27 cellular contexts compared by ENCODE assay signal in genomic region chrX:38857736-38858432, GRCh38.
"Had no signal": no experiment of that assay in that cellular context is flagged by ENCODE, and none has a peak within 500 bp of the region (broad histone marks: within the 10 kb centered on the region; RNA-seq: fewer than 3 reads in every experiment).

No MANE protein-coding gene starts in this region.

- H3K27ac Mint-ChIP-seq: activated CD4-positive, alpha-beta T cell treated with anti-CD3 and anti-CD28 coated beads, Interleukin-2, amount 10 ng/mL, durations not matched to agents 7 days and 5 days; activated CD8-positive, alpha-beta T cell treated with anti-CD3 and anti-CD28 coated beads for 36 hours; activated naive CD4-positive, alpha-beta T cell treated with anti-CD3 and anti-CD28 coated beads, Interleukin-2, amount 50 U/mL, for 24 hours; activated naive CD8-positive, alpha-beta T cell treated with anti-CD3 and anti-CD28 coated beads, Interleukin-2, amount 50 U/mL, for 24 hours; activated T-helper 2 cell treated with anti-CD3 and anti-CD28 coated beads, Interferon-gamma antibody, Interleukin-2, Interleukin-4, amounts not matched to agents 10 μg/mL and 5 μg/mL and 100 μg/mL, durations not matched to agents 14 hours and 24 hours and 36 hours; natural killer cell treated with Interleukin-12 subunit alpha and Interleukin-12 subunit beta and Interleukin-15 and Interleukin-18, amount 100 ng/mL, for 72 hours; progenitor cell of endocrine pancreas; stimulated activated effector memory CD8-positive, alpha-beta T cell treated with anti-CD3 and anti-CD28 coated beads, Interleukin-12 subunit alpha, Interleukin-12 subunit beta, amount 100 ng/mL, for 72 hours had no signal

- H3K27me3 Mint-ChIP-seq: activated CD4-positive, alpha-beta T cell treated with anti-CD3 and anti-CD28 coated beads, Interleukin-2, amount 10 ng/mL, durations not matched to agents 7 days and 5 days; activated CD8-positive, alpha-beta T cell treated with anti-CD3 and anti-CD28 coated beads for 36 hours; activated naive CD4-positive, alpha-beta T cell treated with anti-CD3 and anti-CD28 coated beads, Interleukin-2, amount 50 U/mL, for 24 hours; activated naive CD8-positive, alpha-beta T cell treated with anti-CD3 and anti-CD28 coated beads, Interleukin-2, amount 50 U/mL, for 24 hours; central memory CD8-positive, alpha-beta T cell; dendritic cell treated with granulocyte-macrophage colony-stimulating factor and Interleukin-4, amounts not matched to agents 40 ng/mL and 50 ng/mL, for 4 days; progenitor cell of endocrine pancreas; stimulated activated naive CD8-positive, alpha-beta T cell treated with anti-CD3 and anti-CD28 coated beads, Interleukin-15, amount 100 ng/mL, for 72 hours had no signal

- H3K4me1 ChIP-seq: breast epithelium, esophagus muscularis mucosa, foreskin keratinocyte, lower lobe of right lung, sigmoid colon, thyroid gland, upper lobe of left lung had no signal

- H3K36me3 Mint-ChIP-seq: activated naive CD4-positive, alpha-beta T cell treated with anti-CD3 and anti-CD28 coated beads, Interleukin-2, amount 50 U/mL, for 24 hours; natural killer cell treated with Interleukin-12 subunit alpha and Interleukin-12 subunit beta and Interleukin-15 and Interleukin-18, amount 100 ng/mL, for 72 hours; stimulated activated effector memory CD8-positive, alpha-beta T cell treated with anti-CD3 and anti-CD28 coated beads, Interleukin-12 subunit alpha, Interleukin-12 subunit beta, amount 100 ng/mL, for 72 hours had no signal

- H3K27me3 ChIP-seq: esophagus muscularis mucosa, foreskin keratinocyte, ovary, sigmoid colon, upper lobe of left lung had no signal

- H3K36me3 ChIP-seq: breast epithelium, esophagus muscularis mucosa, lower lobe of right lung, ovary, sigmoid colon, thyroid gland, upper lobe of left lung had no signal

- FAIRE-seq: small intestine had no signal

- ATAC-seq: activated CD8-positive, alpha-beta T cell treated with anti-CD3 and anti-CD28 coated beads for 36 hours; activated naive CD8-positive, alpha-beta T cell treated with anti-CD3 and anti-CD28 coated beads, Interleukin-2, amount 50 U/mL, for 24 hours; activated T-cell treated with anti-CD3 and anti-CD28 coated beads, Interleukin-2, amount 50 U/mL, for 4 hours; foreskin keratinocyte; lower lobe of right lung; mucosa of descending colon; natural killer cell treated with Interleukin-12 subunit alpha and Interleukin-12 subunit beta and Interleukin-15 and Interleukin-18, amount 100 ng/mL, for 72 hours; stimulated activated effector memory CD8-positive, alpha-beta T cell treated with anti-CD3 and anti-CD28 coated beads, Interleukin-12 subunit alpha, Interleukin-12 subunit beta, amount 100 ng/mL, for 72 hours; stimulated activated naive CD8-positive, alpha-beta T cell treated with anti-CD3 and anti-CD28 coated beads, Interleukin-15, amount 100 ng/mL, for 72 hours had no signal

- H3K4me1 Mint-ChIP-seq: central memory CD8-positive, alpha-beta T cell; stimulated activated effector memory CD8-positive, alpha-beta T cell treated with anti-CD3 and anti-CD28 coated beads, Interleukin-12 subunit alpha, Interleukin-12 subunit beta, amount 100 ng/mL, for 72 hours had no signal

- DNase-seq: activated CD4-positive, alpha-beta T cell treated with anti-CD3 and anti-CD28 coated beads for 1 hour; activated CD4-positive, alpha-beta T cell treated with anti-CD3 and anti-CD28 coated beads, Interleukin-2, amount 10 ng/mL, durations not matched to agents 7 days and 5 days; activated CD8-positive, alpha-beta T cell treated with anti-CD3 and anti-CD28 coated beads for 36 hours; activated naive CD8-positive, alpha-beta T cell treated with anti-CD3 and anti-CD28 coated beads, Interleukin-2, amount 50 U/mL, for 24 hours; activated T-cell treated with anti-CD3 and anti-CD28 coated beads, Interleukin-2, amount 50 U/mL, for 4 hours; amygdala; foreskin keratinocyte; lower lobe of right lung; mesenchymal stem cell; mucosa of descending colon; ovary; sigmoid colon; small intestine; stimulated activated CD4-positive, alpha-beta T cell treated with anti-CD3 and anti-CD28 coated beads, Interleukin-4, amount 100 ng/mL, for 24 hours; stimulated activated naive CD8-positive, alpha-beta T cell treated with anti-CD3 and anti-CD28 coated beads, Interleukin-15, amount 100 ng/mL, for 72 hours; T-helper 2 cell; thyroid gland; upper lobe of left lung had no signal

- H3K9me3 ChIP-seq: breast epithelium, esophagus muscularis mucosa, lower lobe of right lung, mucosa of descending colon, ovary, sigmoid colon, thyroid gland, upper lobe of left lung had no signal

- H3K9me3 Mint-ChIP-seq: activated CD4-positive, alpha-beta T cell treated with anti-CD3 and anti-CD28 coated beads, Interleukin-2, amount 10 ng/mL, durations not matched to agents 7 days and 5 days; activated CD8-positive, alpha-beta T cell treated with anti-CD3 and anti-CD28 coated beads for 36 hours; activated naive CD4-positive, alpha-beta T cell treated with anti-CD3 and anti-CD28 coated beads, Interleukin-2, amount 50 U/mL, for 24 hours; activated naive CD8-positive, alpha-beta T cell treated with anti-CD3 and anti-CD28 coated beads, Interleukin-2, amount 50 U/mL, for 24 hours; activated T-cell treated with anti-CD3 and anti-CD28 coated beads, Interleukin-2, amount 50 U/mL, for 4 hours; activated T-helper 2 cell treated with anti-CD3 and anti-CD28 coated beads, Interferon-gamma antibody, Interleukin-2, Interleukin-4, amounts not matched to agents 10 μg/mL and 5 μg/mL and 100 μg/mL, durations not matched to agents 14 hours and 24 hours and 36 hours; central memory CD8-positive, alpha-beta T cell; dendritic cell treated with granulocyte-macrophage colony-stimulating factor and Interleukin-4, amounts not matched to agents 40 ng/mL and 50 ng/mL, for 4 days; natural killer cell treated with Interleukin-12 subunit alpha and Interleukin-12 subunit beta and Interleukin-15 and Interleukin-18, amount 100 ng/mL, for 72 hours; stimulated activated effector memory CD8-positive, alpha-beta T cell treated with anti-CD3 and anti-CD28 coated beads, Interleukin-12 subunit alpha, Interleukin-12 subunit beta, amount 100 ng/mL, for 72 hours; stimulated activated naive CD8-positive, alpha-beta T cell treated with anti-CD3 and anti-CD28 coated beads, Interleukin-15, amount 100 ng/mL, for 72 hours had no signal

- H3K27ac ChIP-seq: breast epithelium, esophagus muscularis mucosa, foreskin keratinocyte, lower lobe of right lung, ovary, sigmoid colon, thyroid gland, upper lobe of left lung had no signal

- H3K4me3 Mint-ChIP-seq: activated CD4-positive, alpha-beta T cell treated with anti-CD3 and anti-CD28 coated beads, Interleukin-2, amount 10 ng/mL, durations not matched to agents 7 days and 5 days; activated CD8-positive, alpha-beta T cell treated with anti-CD3 and anti-CD28 coated beads for 36 hours; activated naive CD4-positive, alpha-beta T cell treated with anti-CD3 and anti-CD28 coated beads, Interleukin-2, amount 50 U/mL, for 24 hours; activated naive CD8-positive, alpha-beta T cell treated with anti-CD3 and anti-CD28 coated beads, Interleukin-2, amount 50 U/mL, for 24 hours; activated T-cell treated with anti-CD3 and anti-CD28 coated beads, Interleukin-2, amount 50 U/mL, for 4 hours; central memory CD8-positive, alpha-beta T cell; dendritic cell treated with granulocyte-macrophage colony-stimulating factor and Interleukin-4, amounts not matched to agents 40 ng/mL and 50 ng/mL, for 4 days; natural killer cell treated with Interleukin-12 subunit alpha and Interleukin-12 subunit beta and Interleukin-15 and Interleukin-18, amount 100 ng/mL, for 72 hours; stimulated activated effector memory CD8-positive, alpha-beta T cell treated with anti-CD3 and anti-CD28 coated beads, Interleukin-12 subunit alpha, Interleukin-12 subunit beta, amount 100 ng/mL, for 72 hours; stimulated activated naive CD8-positive, alpha-beta T cell treated with anti-CD3 and anti-CD28 coated beads, Interleukin-15, amount 100 ng/mL, for 72 hours had no signal

- H3K4me3 ChIP-seq: breast epithelium, esophagus muscularis mucosa, lower lobe of right lung, mucosa of descending colon, ovary, sigmoid colon, thyroid gland, upper lobe of left lung had no signal
